Comparison of ENCODE assay signal across 1 cellular context in the genomic region with DNA sequence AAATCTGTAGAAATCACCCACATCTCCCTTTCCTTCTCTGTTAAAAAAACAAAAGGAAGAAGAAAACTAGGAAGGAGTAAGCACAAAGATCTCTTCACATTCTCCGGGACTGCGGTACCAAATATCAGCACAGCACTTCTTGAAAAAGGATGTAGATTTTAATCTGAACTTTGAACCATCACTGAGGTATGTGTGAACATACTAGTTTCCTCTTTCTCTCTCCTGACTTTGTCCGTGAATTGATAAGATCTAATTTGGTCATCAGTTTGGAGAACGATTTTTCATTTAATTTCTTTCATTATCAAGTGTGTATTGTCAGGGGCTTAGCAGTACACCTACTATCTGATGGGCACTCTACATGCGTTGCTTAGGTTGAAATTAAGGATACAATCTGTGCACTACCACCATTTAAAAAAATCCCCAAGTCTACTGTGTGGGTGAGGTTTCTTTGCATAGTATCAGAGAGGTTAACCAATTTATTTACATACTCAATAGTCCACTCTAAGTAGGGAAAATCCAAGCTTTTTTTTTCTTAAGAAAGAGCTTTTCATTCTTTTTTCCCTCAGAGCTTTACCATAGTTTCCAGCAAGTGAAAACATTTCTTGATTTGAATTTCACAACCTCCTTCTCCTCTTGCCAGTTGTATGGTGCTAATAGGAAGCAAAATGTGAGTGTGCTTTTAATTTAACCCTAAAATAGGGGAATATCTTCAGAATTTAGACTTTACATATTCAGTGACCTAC.
TF ChIP-seq lines count a peak whose summit lies in the region.

No MANE protein-coding gene starts in this region.

TF ChIP-seq in GM12878, 131 proteins besides CTCF, POLR2A, EP300 and RAD21 (continued from another document):
- TF ChIP-seq ZNF622 (IDR thresholded peaks at IDR 0.05) (no peak), RELA (IDR thresholded peaks at IDR 0.05; ENCODE audit: borderline replicate concordance, partially characterized antibody) (no peak), MEF2B (IDR thresholded peaks at IDR 0.05; ENCODE audit: partially characterized antibody, poor library complexity, severe bottlenecking) (peak; percentile 50), SMAD1 (IDR thresholded peaks at IDR 0.05; ENCODE audit: low read depth, partially characterized antibody) (no peak), TCF3 (IDR thresholded peaks at IDR 0.05; ENCODE audit: borderline replicate concordance, insufficient read depth, low read depth, low read length) (no peak)
- TF ChIP-seq, protein P1, sequence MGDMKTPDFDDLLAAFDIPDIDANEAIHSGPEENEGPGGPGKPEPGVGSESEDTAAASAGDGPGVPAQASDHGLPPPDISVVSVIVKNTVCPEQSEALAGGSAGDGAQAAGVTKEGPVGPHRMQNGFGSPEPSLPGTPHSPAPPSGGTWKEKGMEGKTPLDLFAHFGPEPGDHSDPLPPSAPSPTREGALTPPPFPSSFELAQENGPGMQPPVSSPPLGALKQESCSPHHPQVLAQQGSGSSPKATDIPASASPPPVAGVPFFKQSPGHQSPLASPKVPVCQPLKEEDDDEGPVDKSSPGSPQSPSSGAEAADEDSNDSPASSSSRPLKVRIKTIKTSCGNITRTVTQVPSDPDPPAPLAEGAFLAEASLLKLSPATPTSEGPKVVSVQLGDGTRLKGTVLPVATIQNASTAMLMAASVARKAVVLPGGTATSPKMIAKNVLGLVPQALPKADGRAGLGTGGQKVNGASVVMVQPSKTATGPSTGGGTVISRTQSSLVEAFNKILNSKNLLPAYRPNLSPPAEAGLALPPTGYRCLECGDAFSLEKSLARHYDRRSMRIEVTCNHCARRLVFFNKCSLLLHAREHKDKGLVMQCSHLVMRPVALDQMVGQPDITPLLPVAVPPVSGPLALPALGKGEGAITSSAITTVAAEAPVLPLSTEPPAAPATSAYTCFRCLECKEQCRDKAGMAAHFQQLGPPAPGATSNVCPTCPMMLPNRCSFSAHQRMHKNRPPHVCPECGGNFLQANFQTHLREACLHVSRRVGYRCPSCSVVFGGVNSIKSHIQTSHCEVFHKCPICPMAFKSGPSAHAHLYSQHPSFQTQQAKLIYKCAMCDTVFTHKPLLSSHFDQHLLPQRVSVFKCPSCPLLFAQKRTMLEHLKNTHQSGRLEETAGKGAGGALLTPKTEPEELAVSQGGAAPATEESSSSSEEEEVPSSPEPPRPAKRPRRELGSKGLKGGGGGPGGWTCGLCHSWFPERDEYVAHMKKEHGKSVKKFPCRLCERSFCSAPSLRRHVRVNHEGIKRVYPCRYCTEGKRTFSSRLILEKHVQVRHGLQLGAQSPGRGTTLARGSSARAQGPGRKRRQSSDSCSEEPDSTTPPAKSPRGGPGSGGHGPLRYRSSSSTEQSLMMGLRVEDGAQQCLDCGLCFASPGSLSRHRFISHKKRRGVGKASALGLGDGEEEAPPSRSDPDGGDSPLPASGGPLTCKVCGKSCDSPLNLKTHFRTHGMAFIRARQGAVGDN (IDR thresholded peaks at IDR 0.05): peak; percentile 30; the same call in 1 of the 2 replicates
TF ChIP-seq in GM12878: peak in this region for 25.
